ENCODE assay signal across 1 cellular context in the genomic region with DNA sequence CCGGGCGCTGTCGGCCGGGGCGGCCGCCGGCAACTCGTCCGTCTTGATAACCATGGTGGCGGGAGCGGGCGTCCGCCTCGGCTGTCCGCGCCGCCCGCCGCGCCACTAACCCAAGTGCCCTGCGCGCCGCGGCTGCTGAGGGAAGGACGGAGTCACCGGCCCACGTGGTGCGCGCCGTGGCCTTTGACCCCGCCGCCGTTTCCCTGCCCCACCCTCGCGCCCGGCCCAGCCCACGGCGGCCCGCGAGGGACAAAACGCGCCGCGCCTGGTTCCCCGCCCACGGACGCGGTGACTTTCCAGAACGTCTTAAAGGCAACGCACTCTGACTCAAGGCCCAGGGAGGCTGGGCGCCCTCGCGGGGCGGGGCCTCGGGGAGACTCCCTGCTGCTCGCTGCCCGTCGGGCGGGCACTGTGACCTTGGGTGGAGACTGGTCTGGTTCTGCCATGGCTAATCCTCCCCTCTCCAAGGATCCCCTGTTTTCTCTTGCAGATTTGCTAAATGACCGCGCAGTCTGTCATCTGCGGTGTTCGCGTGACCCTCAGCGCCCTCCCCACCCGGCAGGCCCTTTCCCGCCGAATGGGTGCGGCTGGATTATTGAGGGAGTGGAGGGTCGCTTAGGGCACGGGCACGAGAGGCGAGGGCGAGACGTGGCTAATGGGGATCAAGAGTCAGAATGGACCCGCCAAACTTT.
TF ChIP-seq lines count a peak whose summit lies in the region.

A gene with protein sequence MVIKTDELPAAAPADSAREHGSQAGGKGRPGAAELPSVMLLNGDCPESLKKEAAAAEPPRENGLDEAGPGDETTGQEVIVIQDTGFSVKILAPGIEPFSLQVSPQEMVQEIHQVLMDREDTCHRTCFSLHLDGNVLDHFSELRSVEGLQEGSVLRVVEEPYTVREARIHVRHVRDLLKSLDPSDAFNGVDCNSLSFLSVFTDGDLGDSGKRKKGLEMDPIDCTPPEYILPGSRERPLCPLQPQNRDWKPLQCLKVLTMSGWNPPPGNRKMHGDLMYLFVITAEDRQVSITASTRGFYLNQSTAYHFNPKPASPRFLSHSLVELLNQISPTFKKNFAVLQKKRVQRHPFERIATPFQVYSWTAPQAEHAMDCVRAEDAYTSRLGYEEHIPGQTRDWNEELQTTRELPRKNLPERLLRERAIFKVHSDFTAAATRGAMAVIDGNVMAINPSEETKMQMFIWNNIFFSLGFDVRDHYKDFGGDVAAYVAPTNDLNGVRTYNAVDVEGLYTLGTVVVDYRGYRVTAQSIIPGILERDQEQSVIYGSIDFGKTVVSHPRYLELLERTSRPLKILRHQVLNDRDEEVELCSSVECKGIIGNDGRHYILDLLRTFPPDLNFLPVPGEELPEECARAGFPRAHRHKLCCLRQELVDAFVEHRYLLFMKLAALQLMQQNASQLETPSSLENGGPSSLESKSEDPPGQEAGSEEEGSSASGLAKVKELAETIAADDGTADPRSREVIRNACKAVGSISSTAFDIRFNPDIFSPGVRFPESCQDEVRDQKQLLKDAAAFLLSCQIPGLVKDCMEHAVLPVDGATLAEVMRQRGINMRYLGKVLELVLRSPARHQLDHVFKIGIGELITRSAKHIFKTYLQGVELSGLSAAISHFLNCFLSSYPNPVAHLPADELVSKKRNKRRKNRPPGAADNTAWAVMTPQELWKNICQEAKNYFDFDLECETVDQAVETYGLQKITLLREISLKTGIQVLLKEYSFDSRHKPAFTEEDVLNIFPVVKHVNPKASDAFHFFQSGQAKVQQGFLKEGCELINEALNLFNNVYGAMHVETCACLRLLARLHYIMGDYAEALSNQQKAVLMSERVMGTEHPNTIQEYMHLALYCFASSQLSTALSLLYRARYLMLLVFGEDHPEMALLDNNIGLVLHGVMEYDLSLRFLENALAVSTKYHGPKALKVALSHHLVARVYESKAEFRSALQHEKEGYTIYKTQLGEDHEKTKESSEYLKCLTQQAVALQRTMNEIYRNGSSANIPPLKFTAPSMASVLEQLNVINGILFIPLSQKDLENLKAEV (N-terminal part only) (minus strand): TSS at position 157 of the 692 bp plus-strand sequence. CDS start 103 bp downstream, at position 54.

TF ChIP-seq in GM12878, 131 proteins besides CTCF, POLR2A, EP300 and RAD21 (continued from another document):
- no peak for TF ChIP-seq ZNF384 (IDR thresholded peaks at IDR 0.05; ENCODE audit: borderline replicate concordance, low read depth, low read length)
- TF ChIP-seq, protein P1, sequence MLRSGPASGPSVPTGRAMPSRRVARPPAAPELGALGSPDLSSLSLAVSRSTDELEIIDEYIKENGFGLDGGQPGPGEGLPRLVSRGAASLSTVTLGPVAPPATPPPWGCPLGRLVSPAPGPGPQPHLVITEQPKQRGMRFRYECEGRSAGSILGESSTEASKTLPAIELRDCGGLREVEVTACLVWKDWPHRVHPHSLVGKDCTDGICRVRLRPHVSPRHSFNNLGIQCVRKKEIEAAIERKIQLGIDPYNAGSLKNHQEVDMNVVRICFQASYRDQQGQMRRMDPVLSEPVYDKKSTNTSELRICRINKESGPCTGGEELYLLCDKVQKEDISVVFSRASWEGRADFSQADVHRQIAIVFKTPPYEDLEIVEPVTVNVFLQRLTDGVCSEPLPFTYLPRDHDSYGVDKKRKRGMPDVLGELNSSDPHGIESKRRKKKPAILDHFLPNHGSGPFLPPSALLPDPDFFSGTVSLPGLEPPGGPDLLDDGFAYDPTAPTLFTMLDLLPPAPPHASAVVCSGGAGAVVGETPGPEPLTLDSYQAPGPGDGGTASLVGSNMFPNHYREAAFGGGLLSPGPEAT (IDR thresholded peaks at IDR 0.05; ENCODE audit: low read depth) = peak; percentile 92
- peak; percentile 46; the same call in 1 of the 3 replicates for TF ChIP-seq POU2F2 (IDR thresholded peaks at IDR 0.05; ENCODE audit: borderline replicate concordance, low read depth, low read length)
- TF ChIP-seq, protein P2, sequence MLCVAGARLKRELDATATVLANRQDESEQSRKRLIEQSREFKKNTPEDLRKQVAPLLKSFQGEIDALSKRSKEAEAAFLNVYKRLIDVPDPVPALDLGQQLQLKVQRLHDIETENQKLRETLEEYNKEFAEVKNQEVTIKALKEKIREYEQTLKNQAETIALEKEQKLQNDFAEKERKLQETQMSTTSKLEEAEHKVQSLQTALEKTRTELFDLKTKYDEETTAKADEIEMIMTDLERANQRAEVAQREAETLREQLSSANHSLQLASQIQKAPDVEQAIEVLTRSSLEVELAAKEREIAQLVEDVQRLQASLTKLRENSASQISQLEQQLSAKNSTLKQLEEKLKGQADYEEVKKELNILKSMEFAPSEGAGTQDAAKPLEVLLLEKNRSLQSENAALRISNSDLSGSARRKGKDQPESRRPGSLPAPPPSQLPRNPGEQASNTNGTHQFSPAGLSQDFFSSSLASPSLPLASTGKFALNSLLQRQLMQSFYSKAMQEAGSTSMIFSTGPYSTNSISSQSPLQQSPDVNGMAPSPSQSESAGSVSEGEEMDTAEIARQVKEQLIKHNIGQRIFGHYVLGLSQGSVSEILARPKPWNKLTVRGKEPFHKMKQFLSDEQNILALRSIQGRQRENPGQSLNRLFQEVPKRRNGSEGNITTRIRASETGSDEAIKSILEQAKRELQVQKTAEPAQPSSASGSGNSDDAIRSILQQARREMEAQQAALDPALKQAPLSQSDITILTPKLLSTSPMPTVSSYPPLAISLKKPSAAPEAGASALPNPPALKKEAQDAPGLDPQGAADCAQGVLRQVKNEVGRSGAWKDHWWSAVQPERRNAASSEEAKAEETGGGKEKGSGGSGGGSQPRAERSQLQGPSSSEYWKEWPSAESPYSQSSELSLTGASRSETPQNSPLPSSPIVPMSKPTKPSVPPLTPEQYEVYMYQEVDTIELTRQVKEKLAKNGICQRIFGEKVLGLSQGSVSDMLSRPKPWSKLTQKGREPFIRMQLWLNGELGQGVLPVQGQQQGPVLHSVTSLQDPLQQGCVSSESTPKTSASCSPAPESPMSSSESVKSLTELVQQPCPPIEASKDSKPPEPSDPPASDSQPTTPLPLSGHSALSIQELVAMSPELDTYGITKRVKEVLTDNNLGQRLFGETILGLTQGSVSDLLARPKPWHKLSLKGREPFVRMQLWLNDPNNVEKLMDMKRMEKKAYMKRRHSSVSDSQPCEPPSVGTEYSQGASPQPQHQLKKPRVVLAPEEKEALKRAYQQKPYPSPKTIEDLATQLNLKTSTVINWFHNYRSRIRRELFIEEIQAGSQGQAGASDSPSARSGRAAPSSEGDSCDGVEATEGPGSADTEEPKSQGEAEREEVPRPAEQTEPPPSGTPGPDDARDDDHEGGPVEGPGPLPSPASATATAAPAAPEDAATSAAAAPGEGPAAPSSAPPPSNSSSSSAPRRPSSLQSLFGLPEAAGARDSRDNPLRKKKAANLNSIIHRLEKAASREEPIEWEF (IDR thresholded peaks at IDR 0.05; ENCODE audit: insufficient replicate concordance, low read depth, low read length) = no peak
- TF ChIP-seq RAD51 (IDR thresholded peaks at IDR 0.05) = 0 out of 2 replicates have a peak, but pooled peaks have one; percentile 28
- TF ChIP-seq, protein P3, sequence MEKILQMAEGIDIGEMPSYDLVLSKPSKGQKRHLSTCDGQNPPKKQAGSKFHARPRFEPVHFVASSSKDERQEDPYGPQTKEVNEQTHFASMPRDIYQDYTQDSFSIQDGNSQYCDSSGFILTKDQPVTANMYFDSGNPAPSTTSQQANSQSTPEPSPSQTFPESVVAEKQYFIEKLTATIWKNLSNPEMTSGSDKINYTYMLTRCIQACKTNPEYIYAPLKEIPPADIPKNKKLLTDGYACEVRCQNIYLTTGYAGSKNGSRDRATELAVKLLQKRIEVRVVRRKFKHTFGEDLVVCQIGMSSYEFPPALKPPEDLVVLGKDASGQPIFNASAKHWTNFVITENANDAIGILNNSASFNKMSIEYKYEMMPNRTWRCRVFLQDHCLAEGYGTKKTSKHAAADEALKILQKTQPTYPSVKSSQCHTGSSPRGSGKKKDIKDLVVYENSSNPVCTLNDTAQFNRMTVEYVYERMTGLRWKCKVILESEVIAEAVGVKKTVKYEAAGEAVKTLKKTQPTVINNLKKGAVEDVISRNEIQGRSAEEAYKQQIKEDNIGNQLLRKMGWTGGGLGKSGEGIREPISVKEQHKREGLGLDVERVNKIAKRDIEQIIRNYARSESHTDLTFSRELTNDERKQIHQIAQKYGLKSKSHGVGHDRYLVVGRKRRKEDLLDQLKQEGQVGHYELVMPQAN (conservative IDR thresholded peaks at IDR 0.05) = peak; percentile 85
- peak; percentile 47; the same call in 1 of the 2 replicates for TF ChIP-seq DPF2 (IDR thresholded peaks at IDR 0.05)
- TF ChIP-seq SMARCA5 (IDR thresholded peaks at IDR 0.05) = peak; percentile 74; the same call in 1 of the 2 replicates
- TF ChIP-seq, protein P4, sequence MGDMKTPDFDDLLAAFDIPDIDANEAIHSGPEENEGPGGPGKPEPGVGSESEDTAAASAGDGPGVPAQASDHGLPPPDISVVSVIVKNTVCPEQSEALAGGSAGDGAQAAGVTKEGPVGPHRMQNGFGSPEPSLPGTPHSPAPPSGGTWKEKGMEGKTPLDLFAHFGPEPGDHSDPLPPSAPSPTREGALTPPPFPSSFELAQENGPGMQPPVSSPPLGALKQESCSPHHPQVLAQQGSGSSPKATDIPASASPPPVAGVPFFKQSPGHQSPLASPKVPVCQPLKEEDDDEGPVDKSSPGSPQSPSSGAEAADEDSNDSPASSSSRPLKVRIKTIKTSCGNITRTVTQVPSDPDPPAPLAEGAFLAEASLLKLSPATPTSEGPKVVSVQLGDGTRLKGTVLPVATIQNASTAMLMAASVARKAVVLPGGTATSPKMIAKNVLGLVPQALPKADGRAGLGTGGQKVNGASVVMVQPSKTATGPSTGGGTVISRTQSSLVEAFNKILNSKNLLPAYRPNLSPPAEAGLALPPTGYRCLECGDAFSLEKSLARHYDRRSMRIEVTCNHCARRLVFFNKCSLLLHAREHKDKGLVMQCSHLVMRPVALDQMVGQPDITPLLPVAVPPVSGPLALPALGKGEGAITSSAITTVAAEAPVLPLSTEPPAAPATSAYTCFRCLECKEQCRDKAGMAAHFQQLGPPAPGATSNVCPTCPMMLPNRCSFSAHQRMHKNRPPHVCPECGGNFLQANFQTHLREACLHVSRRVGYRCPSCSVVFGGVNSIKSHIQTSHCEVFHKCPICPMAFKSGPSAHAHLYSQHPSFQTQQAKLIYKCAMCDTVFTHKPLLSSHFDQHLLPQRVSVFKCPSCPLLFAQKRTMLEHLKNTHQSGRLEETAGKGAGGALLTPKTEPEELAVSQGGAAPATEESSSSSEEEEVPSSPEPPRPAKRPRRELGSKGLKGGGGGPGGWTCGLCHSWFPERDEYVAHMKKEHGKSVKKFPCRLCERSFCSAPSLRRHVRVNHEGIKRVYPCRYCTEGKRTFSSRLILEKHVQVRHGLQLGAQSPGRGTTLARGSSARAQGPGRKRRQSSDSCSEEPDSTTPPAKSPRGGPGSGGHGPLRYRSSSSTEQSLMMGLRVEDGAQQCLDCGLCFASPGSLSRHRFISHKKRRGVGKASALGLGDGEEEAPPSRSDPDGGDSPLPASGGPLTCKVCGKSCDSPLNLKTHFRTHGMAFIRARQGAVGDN (IDR thresholded peaks at IDR 0.05) = peak; percentile 60; the same call in 1 of the 2 replicates
- 0 out of 2 replicates have a peak, but pooled peaks have one; percentile 25 for TF ChIP-seq SMAD5 (IDR thresholded peaks at IDR 0.05; ENCODE audit: low read depth)
